In the genomic region with DNA sequence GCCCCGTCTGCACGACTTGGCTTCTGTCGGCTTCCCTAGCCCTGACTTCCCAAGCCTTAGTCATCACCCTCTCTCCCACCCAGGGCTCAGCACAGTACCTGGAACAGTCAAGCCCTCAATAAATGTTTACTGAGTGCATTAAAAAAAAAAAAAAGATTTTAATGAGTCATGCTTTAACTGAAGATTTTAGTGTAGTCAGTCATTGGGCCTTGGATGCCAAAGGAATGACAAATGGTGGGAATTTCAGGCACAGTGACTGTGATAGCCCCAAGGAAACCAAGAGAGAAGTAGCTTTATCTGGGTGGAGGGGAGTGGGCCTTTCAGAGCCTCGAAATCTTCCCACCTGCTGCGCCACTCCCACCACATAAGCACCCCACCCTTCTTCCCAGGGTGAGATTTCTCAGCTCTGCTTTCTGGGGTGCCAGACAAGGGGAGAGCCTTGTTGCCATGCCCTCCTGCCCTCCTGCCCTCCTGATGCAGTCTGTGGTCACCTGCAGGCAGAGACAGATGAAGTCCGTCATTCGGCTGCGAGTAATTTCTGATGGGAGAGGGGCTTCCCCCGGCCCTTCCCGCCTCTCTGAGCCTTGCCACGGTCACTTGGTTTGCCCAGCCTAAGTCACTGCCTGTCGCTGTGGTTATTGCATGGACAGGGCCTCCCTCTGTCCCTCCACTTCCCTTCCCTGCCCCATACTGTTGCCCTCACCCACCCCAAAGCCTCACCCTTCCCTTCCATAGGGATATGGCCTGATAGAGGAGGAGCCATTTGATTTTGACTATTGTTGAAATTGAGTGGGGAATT, we compare ENCODE assay signal across 9 cellular contexts. TPM values are rescaled to one million over a fixed set of nuclear protein-coding genes. Genes with fewer than 3 reads are reported as not detected.
DNase-seq lines count a peak whose midpoint lies in the region; ATAC-seq and TF ChIP-seq lines count a peak whose summit lies in the region.
"Had no signal": no experiment of that assay in that cellular context is flagged by ENCODE, and none has a peak within 500 bp of the region (broad histone marks: within the 10 kb centered on the region; RNA-seq: fewer than 3 reads in every experiment).

No MANE protein-coding gene starts in this region.

- TF ChIP-seq CTCF in foreskin keratinocyte (conservative IDR thresholded peaks at IDR 0.05): no peak

- H3K36me3 ChIP-seq in rectal smooth muscle tissue (ENCODE audit: control insufficient read depth, insufficient read depth, low read length): no peaks in the 10 kb centered on the region

- H3K4me3 ChIP-seq in rectal smooth muscle tissue (ENCODE audit: low read length): no peak overlapping the region

- ATAC-seq in foreskin keratinocyte (peak; percentile 79), GM19023 (IDR thresholded peaks at IDR 0.05; ENCODE audit: unreplicated experiment) (no peak)

- peak overlapping the region; percentile 98 for H3K27ac ChIP-seq in foreskin keratinocyte
- peak overlapping the region; percentile 19 for H3K27ac ChIP-seq in rectal smooth muscle tissue (ENCODE audit: low read depth, low read length)
- H3K27ac ChIP-seq: KMS-11 had no signal

- peaks cover 52% of the 10 kb centered on the region for H3K4me1 ChIP-seq in foreskin keratinocyte
- H3K4me1 ChIP-seq in rectal smooth muscle tissue (ENCODE audit: control insufficient read depth, insufficient read depth, low read length): peaks cover 24% of the 10 kb centered on the region

- H3K9ac ChIP-seq in rectal smooth muscle tissue (ENCODE audit: low read length): no peak overlapping the region
- H3K9ac ChIP-seq: KMS-11 had no signal

- DNase-seq in Daoy (ENCODE audit: low read depth): peak; percentile 99
- peak; percentile 100 for DNase-seq in RPMI7951 (ENCODE audit: low read depth)
- peak; percentile 97 to 98 for DNase-seq in foreskin keratinocyte
- no peak for DNase-seq in NCI-H526 treated with DMSO at 0.1 percent for 48 hours (lab: John Stamatoyannopoulos, UW)
- no peak for DNase-seq in activated CD4-positive, alpha-beta T cell treated with anti-CD3 and anti-CD28 coated beads for 4 hours
- no peak for DNase-seq in NOMO-1 treated with dmso at 0.1 percent for 144 hours (lab: John Stamatoyannopoulos, UW; ENCODE audit: unreplicated experiment)

- no peaks in the 10 kb centered on the region for H3K27me3 ChIP-seq in foreskin keratinocyte
- no peaks in the 10 kb centered on the region for H3K27me3 ChIP-seq in rectal smooth muscle tissue (ENCODE audit: control insufficient read depth, insufficient read depth, low read length)

RNA-seq across cellular contexts. Expression of gene SMAD3, which starts 41.8 kb away (rescaled TPM):
- total RNA-seq in Daoy (2014; rRNA removed; shearing (Covaris generic)): 44.1 and 48.1 TPM in 2 replicates
- 17.7 and 19.7 TPM in 2 replicates for total RNA-seq in RPMI7951 (2014; rRNA removed; shearing (Covaris generic))
- total RNA-seq in foreskin keratinocyte: 49.9 and 57.4 TPM in 2 replicates
- 27.2 and 29.4 TPM in 2 replicates for polyA plus RNA-seq in foreskin keratinocyte

Comparison
In these comparisons a context has a peak if more than half of its experiments do, and no peak if none do; other contexts are left out.
1. DNase-seq: peak in Daoy (single experiment), RPMI7951 (single experiment) and foreskin keratinocyte (2 of 2); none in NCI-H526 treated with DMSO at 0.1 percent for 48 hours (single experiment), activated CD4-positive, alpha-beta T cell treated with anti-CD3 and anti-CD28 coated beads for 4 hours (0 of 2) and NOMO-1 treated with dmso at 0.1 percent for 144 hours (single experiment).